ENCODE assay signal across 9 cellular contexts in genomic region chr6:37536462-37537225, GRCh38. TPM values are rescaled to one million over a fixed set of nuclear protein-coding genes. Genes with fewer than 3 reads are reported as not detected.
DNase-seq lines count a peak whose midpoint lies in the region; ATAC-seq and TF ChIP-seq lines count a peak whose summit lies in the region.
"Had no signal": no experiment of that assay in that cellular context is flagged by ENCODE, and none has a peak within 500 bp of the region (broad histone marks: within the 10 kb centered on the region; RNA-seq: fewer than 3 reads in every experiment).

No MANE protein-coding gene starts in this region.

- CTCF ChIA-PET in activated CD4-positive, alpha-beta memory T cell treated with anti-CD3 and anti-CD28 coated beads, Interleukin-2, amount 10 ng/mL, durations not matched to agents 7 days and 5 days (lab: Charles Lee), result no interaction called here

- H3K27me3 ChIP-seq in esophagus muscularis mucosa (peaks cover 0 to 68% (median 22%) of the 10 kb centered on the region in 4 donors), osteoblast (ENCODE audit: insufficient read depth, low read length) (peaks cover 62% of the 10 kb centered on the region)

- no peaks in the 10 kb centered on the region for H3K9me3 ChIP-seq in esophagus muscularis mucosa
- H3K9me3 ChIP-seq in osteoblast (ENCODE audit: low read depth, low read length), result no peaks in the 10 kb centered on the region

- H3K4me2 ChIP-seq in osteoblast (ENCODE audit: insufficient read depth, low read length), result no peak overlapping the region

- no peaks in the 10 kb centered on the region for H3K36me3 ChIP-seq in esophagus muscularis mucosa
- H3K36me3 ChIP-seq in osteoblast (ENCODE audit: insufficient read depth, low read length), result no peaks in the 10 kb centered on the region

- ATAC-seq in HG02870 (IDR thresholded peaks at IDR 0.05; ENCODE audit: unreplicated experiment) (no peak), GM21576 (IDR thresholded peaks at IDR 0.05; ENCODE audit: unreplicated experiment) (no peak)

- H3K4me3 ChIP-seq in esophagus muscularis mucosa, result peak overlapping the region; percentile 26 to 45 (median 34)
- H3K4me3 ChIP-seq in osteoblast (ENCODE audit: insufficient read depth, low read length), result no peak overlapping the region

- no peak for TF ChIP-seq EP300 in esophagus muscularis mucosa (IDR thresholded peaks at IDR 0.05)

- H3K36me3 Mint-ChIP-seq in activated CD4-positive, alpha-beta memory T cell treated with anti-CD3 and anti-CD28 coated beads, Interleukin-2, amount 10 ng/mL, durations not matched to agents 7 days and 5 days (ENCODE audit: low read depth), result no peaks in the 10 kb centered on the region

- peak; percentile 42 for DNase-seq in G401 (ENCODE audit: low spot score)
- DNase-seq in NCI-H146 (lab: John Stamatoyannopoulos, UW), result peak; percentile 57
- no peak for DNase-seq in esophagus muscularis mucosa (ENCODE audit: extremely low spot score)
- DNase-seq in osteoblast (ENCODE audit: insufficient read length, low spot score, missing footprints), result peak; percentile 63
- DNase-seq in activated CD4-positive, alpha-beta memory T cell treated with anti-CD3 and anti-CD28 coated beads, Interleukin-2, amount 10 ng/mL, durations not matched to agents 7 days and 5 days, result no peak
- DNase-seq in midbrain (lab: John Stamatoyannopoulos, UW), result no peak

- H4K20me1 ChIP-seq in osteoblast (ENCODE audit: insufficient read depth, low read length), result no peaks in the 10 kb centered on the region

- TF ChIP-seq POLR2A in esophagus muscularis mucosa (IDR thresholded peaks at IDR 0.05; ENCODE audit: low read depth), result no peak

- H3K27ac Mint-ChIP-seq in activated CD4-positive, alpha-beta memory T cell treated with anti-CD3 and anti-CD28 coated beads, Interleukin-2, amount 10 ng/mL, durations not matched to agents 7 days and 5 days, result no peak overlapping the region
- H3K27ac Mint-ChIP-seq: T-helper 2 cell treated with Interferon-gamma antibody and Interleukin-4, amounts not matched to agents 5 μg/mL and 100 μg/mL, for 36 hours had no signal

- H3K9me3 Mint-ChIP-seq in activated CD4-positive, alpha-beta memory T cell treated with anti-CD3 and anti-CD28 coated beads, Interleukin-2, amount 10 ng/mL, durations not matched to agents 7 days and 5 days, result no peaks in the 10 kb centered on the region
- H3K9me3 Mint-ChIP-seq: T-helper 2 cell treated with Interferon-gamma antibody and Interleukin-4, amounts not matched to agents 5 μg/mL and 100 μg/mL, for 36 hours had no signal

- H3K27me3 Mint-ChIP-seq in activated CD4-positive, alpha-beta memory T cell treated with anti-CD3 and anti-CD28 coated beads, Interleukin-2, amount 10 ng/mL, durations not matched to agents 7 days and 5 days, result peaks cover 3% of the 10 kb centered on the region

- H3K79me2 ChIP-seq in osteoblast (ENCODE audit: insufficient read depth, low read length), result no peaks in the 10 kb centered on the region

- no peak overlapping the region for H2AFZ ChIP-seq in osteoblast (ENCODE audit: low read length)

- H3K27ac ChIP-seq in esophagus muscularis mucosa (replicated peaks in 1 of 4) (no peak overlapping the region), osteoblast (ENCODE audit: low read depth, low read length) (no peak overlapping the region)

- H3K4me1 ChIP-seq in esophagus muscularis mucosa (peaks cover 15 to 20% (median 16%) of the 10 kb centered on the region in 4 donors), osteoblast (ENCODE audit: insufficient read depth, low read length) (peaks cover under 1% of the 10 kb centered on the region)

- POLR2A ChIA-PET in activated CD4-positive, alpha-beta memory T cell treated with anti-CD3 and anti-CD28 coated beads, Interleukin-2, amount 10 ng/mL, durations not matched to agents 7 days and 5 days (lab: Charles Lee), result interaction anchor here (1.3 kb wide), 1 partner anchor 20 kb away, joined by 4 read pairs; no protein-coding TSS in a partner anchor

- intact Hi-C loops in esophagus muscularis mucosa (cut with DNase I), result no loop called here

- in situ Hi-C loops in G401 (cut with HindIII; ENCODE audit: low sequenced_read_pairs), result no loop called here

- 29% methylated on average over 11 of the region's 39 CpGs for WGBS in esophagus muscularis mucosa

- TF ChIP-seq CTCF in esophagus muscularis mucosa (IDR thresholded peaks at IDR 0.05) (no peak), osteoblast (IDR thresholded peaks at IDR 0.05; ENCODE audit: extremely low read depth, low read depth, low read length) (no peak)

- no peaks in the 10 kb centered on the region for H3K4me1 Mint-ChIP-seq in activated CD4-positive, alpha-beta memory T cell treated with anti-CD3 and anti-CD28 coated beads, Interleukin-2, amount 10 ng/mL, durations not matched to agents 7 days and 5 days

- no peak overlapping the region for H3K4me3 Mint-ChIP-seq in activated CD4-positive, alpha-beta memory T cell treated with anti-CD3 and anti-CD28 coated beads, Interleukin-2, amount 10 ng/mL, durations not matched to agents 7 days and 5 days

RNA-seq across cellular contexts. Expression of gene CCDC167, which starts 37.0 kb away (rescaled TPM):
- 52.4 and 75.3 TPM in 2 replicates for total RNA-seq in G401 (2014; rRNA removed; shearing (Covaris generic))
- total RNA-seq in esophagus muscularis mucosa (10 to 100 TPM; 11.1 to 19.1 (median 16.3) TPM), osteoblast (8.8 and 14.8 TPM in 2 replicates)
- total RNA-seq in activated CD4-positive, alpha-beta memory T cell treated with anti-CD3 and anti-CD28 coated beads, Interleukin-2, amount 10 ng/mL, durations not matched to agents 7 days and 5 days, result 10 to 100 TPM; 52.2 to 55.0 TPM

Comparison
In these comparisons a context has a peak if more than half of its experiments do, and no peak if none do; other contexts are left out.
1. DNase-seq: peak in G401 (single experiment), NCI-H146 (single experiment) and osteoblast (single experiment); none in esophagus muscularis mucosa (single experiment), activated CD4-positive, alpha-beta memory T cell treated with anti-CD3 and anti-CD28 coated beads, Interleukin-2, amount 10 ng/mL, durations not matched to agents 7 days and 5 days (single experiment) and midbrain (single experiment).